Comparison of ENCODE assay signal across 23 cellular contexts in the genomic region with DNA sequence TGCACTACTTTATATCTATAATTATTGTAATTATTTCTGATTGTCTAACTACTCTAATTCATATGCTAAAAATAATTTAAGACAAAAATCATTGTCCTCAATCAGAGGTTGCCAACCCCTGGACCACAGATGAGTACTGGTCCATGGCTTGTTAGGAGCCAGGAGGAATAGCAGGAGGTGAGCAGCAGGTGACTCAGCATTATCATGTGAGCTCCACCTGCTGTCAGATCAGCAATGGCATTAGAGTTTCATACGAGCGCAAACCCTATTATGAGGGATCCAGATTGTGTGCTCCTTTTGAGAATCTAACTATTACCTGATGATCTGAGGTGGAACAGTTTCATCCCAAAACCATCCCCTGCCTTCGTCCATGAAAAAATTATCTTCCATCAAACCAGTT.
DNase-seq lines count a peak whose midpoint lies in the region; ATAC-seq, FAIRE-seq and TF ChIP-seq lines count a peak whose summit lies in the region.
"Had no signal": no experiment of that assay in that cellular context is flagged by ENCODE, and none has a peak within 500 bp of the region (broad histone marks: within the 10 kb centered on the region; RNA-seq: fewer than 3 reads in every experiment).

No MANE protein-coding gene starts in this region.

- H3K79me2 ChIP-seq in GM12878 (ENCODE audit: control insufficient read depth, insufficient read depth, low read length) (no peaks in the 10 kb centered on the region), HepG2 (ENCODE audit: insufficient read depth, low read length) (no peaks in the 10 kb centered on the region)

- H4K91ac ChIP-seq in mesenchymal stem cell (ENCODE audit: low read length), result no peak overlapping the region

- CTCF ChIA-PET in GM12878 (lab: Yijun Ruan, JAX), result no interaction called here
- CTCF ChIA-PET in HepG2 (lab: Yijun Ruan, JAX; ENCODE audit: low intra/inter-chr PET ratio, low total read pairs), result no interaction called here

- POLR2A ChIA-PET in GM12878 (lab: Charles Lee), result no interaction called here
- POLR2A ChIA-PET in HepG2 (lab: Yijun Ruan, JAX), result no interaction called here

- TF ChIP-seq CTCF in GM12878 (IDR thresholded peaks at IDR 0.05 in 2 of 3, conservative IDR thresholded peaks at IDR 0.05 in 1 of 3; ENCODE audit: control insufficient read depth in 2 of 3, extremely low read depth in 1 of 3, insufficient read depth in 1 of 3, low read depth in 3 of 3, low read length in 3 of 3), result peak in 1 of 3 experiments; percentile 14; a peak in 1 of 6 replicates
- TF ChIP-seq CTCF in HepG2 (CRISPR knock-in tag; IDR thresholded peaks at IDR 0.05), result peak; percentile 47
- no peak for TF ChIP-seq CTCF in lower leg skin (IDR thresholded peaks at IDR 0.05)

- WGBS in GM12878 (ENCODE audit: insufficient coverage, insufficient replicate concordance, low lambda C conversion rate, missing lambda C conversion rate), result 62% methylated on average over 3 of the region's 3 CpGs
- WGBS in HepG2 (ENCODE audit: low lambda C conversion rate), result 22% methylated on average over 3 of the region's 3 CpGs
- 100% methylated on average over 3 of the region's 3 CpGs for WGBS in mesenchymal stem cell
- 89 to 91% methylated on average over 3 of the region's 3 CpGs for WGBS in lower leg skin, 2 donors

- H3K27me3 ChIP-seq in GM12878 (replicated peaks in 1 of 2; ENCODE audit: control insufficient read depth in 2 of 2, insufficient read depth in 2 of 2, low read length in 1 of 2), result no peaks in the 10 kb centered on the region
- no peaks in the 10 kb centered on the region for H3K27me3 ChIP-seq in HepG2 (ENCODE audit: control insufficient read depth in 1 of 2, insufficient read depth in 2 of 2, low read length in 2 of 2)
- no peaks in the 10 kb centered on the region for H3K27me3 ChIP-seq in mesenchymal stem cell (ENCODE audit: control insufficient read depth in 1 of 2, insufficient read depth in 1 of 2, low read length in 2 of 2)
- H3K27me3 ChIP-seq: dorsolateral prefrontal cortex, gastroesophageal sphincter, suprapubic skin had no signal

- SMC1A ChIA-PET in GM12878 (lab: Charles Lee; ENCODE audit: uncharacterized antibody, unreplicated experiment), result no interaction called here

- H2BK15ac ChIP-seq in mesenchymal stem cell (ENCODE audit: low read depth, poor library complexity, severe bottlenecking), result no peak overlapping the region

- RAD21 ChIA-PET in GM12878 (lab: Charles Lee; ENCODE audit: unreplicated experiment), result no interaction called here

- H3K18ac ChIP-seq in mesenchymal stem cell (ENCODE audit: low read depth in 1 of 2, low read length in 2 of 2), result no peak overlapping the region

- H3K4me2 ChIP-seq in GM12878 (ENCODE audit: control insufficient read depth, insufficient read depth) (no peak overlapping the region), HepG2 (ENCODE audit: low read depth, low read length) (no peak overlapping the region), mesenchymal stem cell (ENCODE audit: low read length, poor library complexity, severe bottlenecking) (no peak overlapping the region)

- no peak overlapping the region for H3K4ac ChIP-seq in mesenchymal stem cell (ENCODE audit: low read depth in 1 of 2, low read length in 2 of 2)

- in situ Hi-C loops in GM12878 (cut with MboI) (no loop called here), HepG2 (cut with HindIII; ENCODE audit: extremely low pct_ligation_motif_present, low pct_unique_long_range_greater_than_20kb) (no loop called here)

- intact Hi-C loops in GM12878 (cut with micrococcal nuclease; ENCODE audit: unreplicated experiment) (no loop called here), HepG2 (cut with micrococcal nuclease; ENCODE audit: unreplicated experiment) (loop anchor here (2.0 kb wide), 1 partner anchor 110 kb away; no protein-coding TSS in a partner anchor), lower leg skin (cut with DNase I; ENCODE audit: low total_unique reads) (no loop called here)

- DNase-seq in NCI-H510A (lab: John Stamatoyannopoulos, UW) (peak; percentile 7), NCI-H510A treated with DMSO at 0.1 percent for 48 hours (lab: John Stamatoyannopoulos, UW) (no peak), HT-29 (ENCODE audit: low spot score) (peak; percentile 15), GM12878 (ENCODE audit: low read depth, low spot score) (no peak), HepG2 (ENCODE audit: low spot score) (peak; percentile 7), SKM-1 treated with dmso at 0.1 percent for 144 hours (lab: John Stamatoyannopoulos, UW; ENCODE audit: unreplicated experiment) (no peak), mesenchymal stem cell (no peak), lower leg skin (ENCODE audit: low spot score in 2 of 2) (no peak)
- DNase-seq: activated CD4-positive, alpha-beta T cell treated with anti-CD3 and anti-CD28 coated beads, Interleukin-2, amount 50 U/mL, for 4 hours; activated naive CD4-positive, alpha-beta T cell; amygdala; caudate nucleus; DMS79 treated with DMSO at 0.1 percent for 48 hours; dorsolateral prefrontal cortex; NCI-H187; NCI-H446 treated with DMSO at 0.1 percent for 48 hours; SHP77 treated with DMSO at 0.1 percent for 48 hours; T-cell had no signal

- no peak overlapping the region for H2AK5ac ChIP-seq in mesenchymal stem cell (ENCODE audit: low read length, severe bottlenecking)

- no peak overlapping the region for H4K8ac ChIP-seq in mesenchymal stem cell (ENCODE audit: low read length)

- H2BK12ac ChIP-seq in mesenchymal stem cell (ENCODE audit: low read length in 2 of 2), result no peak overlapping the region

- H3K27ac ChIP-seq in GM12878 (ENCODE audit: control insufficient read depth, insufficient read depth) (no peak overlapping the region), HepG2 (ENCODE audit: extremely low read length, insufficient read depth, low read length) (no peak overlapping the region), mesenchymal stem cell (ENCODE audit: low read length, poor library complexity, severe bottlenecking) (no peak overlapping the region)
- H3K27ac ChIP-seq: dorsolateral prefrontal cortex, gastroesophageal sphincter, suprapubic skin had no signal

- no peak overlapping the region for H3K14ac ChIP-seq in mesenchymal stem cell (ENCODE audit: low read length in 2 of 2)

- H3K4me3 ChIP-seq in GM12878 (no peak overlapping the region), HepG2 (replicated peaks in 1 of 3; ENCODE audit: insufficient read depth in 1 of 3, low read depth in 2 of 3, low read length in 3 of 3) (no peak overlapping the region), mesenchymal stem cell (ENCODE audit: insufficient read depth in 1 of 2, low read depth in 1 of 2, low read length in 2 of 2) (no peak overlapping the region), lower leg skin (ENCODE audit: low read depth, poor library complexity, severe bottlenecking) (no peak overlapping the region)
- H3K4me3 ChIP-seq: dorsolateral prefrontal cortex, gastroesophageal sphincter, lung, suprapubic skin had no signal

- TF ChIP-seq RAD21 in GM12878 (IDR thresholded peaks at IDR 0.05; ENCODE audit: insufficient read depth, low read depth, low read length) (peak; percentile 14; the same call in 1 of the 2 replicates), HepG2 (CRISPR knock-in tag; IDR thresholded peaks at IDR 0.05) (no peak)

- no TSS peak for BruUV-seq in GM12878 (replicated peaks; lab: Mats Ljungman, UMichigan)
- BruUV-seq in HepG2 (replicated peaks; lab: Mats Ljungman, UMichigan), result no TSS peak

- H4K20me1 ChIP-seq in GM12878 (ENCODE audit: control insufficient read depth, insufficient read depth) (no peaks in the 10 kb centered on the region), HepG2 (ENCODE audit: insufficient read depth, low read length) (no peaks in the 10 kb centered on the region; the same call in 1 of the 2 replicates)

- ATAC-seq in GM12878 (no peak), HepG2 (peak; percentile 79)
- ATAC-seq: esophagus mucosa, gastroesophageal sphincter, T-cell had no signal

- H3K79me1 ChIP-seq in mesenchymal stem cell (replicated peaks; ENCODE audit: low read length, poor library complexity, severe bottlenecking), result no peaks in the 10 kb centered on the region

- no peak overlapping the region for H2AFZ ChIP-seq in GM12878 (ENCODE audit: control insufficient read depth, low read depth, low read length)
- H2AFZ ChIP-seq in HepG2 (ENCODE audit: low read length), result no peak overlapping the region
- no peak overlapping the region for H2AFZ ChIP-seq in mesenchymal stem cell (ENCODE audit: low read depth, low read length)

- no peak overlapping the region for H2BK5ac ChIP-seq in mesenchymal stem cell (ENCODE audit: low read depth, low read length, poor library complexity, severe bottlenecking)

- TF ChIP-seq EP300 in GM12878 (IDR thresholded peaks at IDR 0.05; ENCODE audit: borderline replicate concordance in 1 of 2, control insufficient read depth in 1 of 2, low read depth in 2 of 2, low read length in 2 of 2) (no peak), HepG2 (IDR thresholded peaks at IDR 0.05; ENCODE audit: low read depth in 2 of 2, low read length in 2 of 2) (no peak), HepG2 (CRISPR knock-in tag; IDR thresholded peaks at IDR 0.05; ENCODE audit: borderline replicate concordance) (no peak)

- H3K4me1 ChIP-seq in GM12878 (ENCODE audit: control insufficient read depth, insufficient read depth, low read length), result no peaks in the 10 kb centered on the region
- no peaks in the 10 kb centered on the region for H3K4me1 ChIP-seq in HepG2 (ENCODE audit: insufficient read depth, low read length)
- no peaks in the 10 kb centered on the region for H3K4me1 ChIP-seq in mesenchymal stem cell (ENCODE audit: control insufficient read depth, insufficient read depth, low read depth, low read length)
- H3K4me1 ChIP-seq: gastroesophageal sphincter, suprapubic skin had no signal

- no peak overlapping the region for H2BK120ac ChIP-seq in mesenchymal stem cell (ENCODE audit: low read depth, low read length)

- no peak for FAIRE-seq in GM12878 (lab: Jason Lieb, UNC)
- FAIRE-seq in HepG2 (lab: Jason Lieb, UNC), result no peak
- FAIRE-seq: GM18507 had no signal

- no peak overlapping the region for H3K23ac ChIP-seq in mesenchymal stem cell (ENCODE audit: low read length in 2 of 2)

- TF ChIP-seq POLR2A in GM12878 (IDR thresholded peaks at IDR 0.05; ENCODE audit: low read depth, low read length), result no peak
- TF ChIP-seq POLR2A in HepG2 (IDR thresholded peaks at IDR 0.05; ENCODE audit: insufficient read depth in 1 of 2, low read depth in 2 of 2, low read length in 2 of 2), result no peak
- no peak for TF ChIP-seq POLR2A in lower leg skin (IDR thresholded peaks at IDR 0.05)

- no peaks in the 10 kb centered on the region for H3K9me3 ChIP-seq in GM12878 (replicated peaks; ENCODE audit: control insufficient read depth, insufficient read depth, low read length)
- no peaks in the 10 kb centered on the region for H3K9me3 ChIP-seq in HepG2 (ENCODE audit: low read length)
- no peaks in the 10 kb centered on the region for H3K9me3 ChIP-seq in mesenchymal stem cell (ENCODE audit: control insufficient read depth, low read length)
- H3K9me3 ChIP-seq: gastroesophageal sphincter, suprapubic skin had no signal

- H3K36me3 ChIP-seq in GM12878 (ENCODE audit: control insufficient read depth in 2 of 2, insufficient read depth in 2 of 2, low read length in 1 of 2) (no peaks in the 10 kb centered on the region), HepG2 (replicated peaks in 1 of 2; ENCODE audit: control insufficient read depth in 1 of 2, insufficient read depth in 2 of 2, low read length in 2 of 2) (no peaks in the 10 kb centered on the region), mesenchymal stem cell (ENCODE audit: control insufficient read depth in 1 of 2, insufficient read depth in 2 of 2, low read depth in 1 of 2, low read length in 2 of 2) (no peaks in the 10 kb centered on the region)
- H3K36me3 ChIP-seq: gastroesophageal sphincter, suprapubic skin had no signal

- H3K9ac ChIP-seq in GM12878 (ENCODE audit: control insufficient read depth, insufficient read depth, low read length) (no peak overlapping the region), HepG2 (ENCODE audit: insufficient read depth, low read depth, low read length) (no peak overlapping the region), mesenchymal stem cell (ENCODE audit: low read length) (no peak overlapping the region)

Comparison
In these comparisons a context has a peak if more than half of its experiments do, and no peak if none do; other contexts are left out.
1. DNase-seq: peak in NCI-H510A (single experiment), HT-29 (single experiment) and HepG2 (single experiment); none in NCI-H510A treated with DMSO at 0.1 percent for 48 hours (single experiment), GM12878 (single experiment), SKM-1 treated with dmso at 0.1 percent for 144 hours (single experiment), mesenchymal stem cell (single experiment) and lower leg skin (0 of 2).